Comparison of ENCODE assay signal across 8 cellular contexts in the genomic region with DNA sequence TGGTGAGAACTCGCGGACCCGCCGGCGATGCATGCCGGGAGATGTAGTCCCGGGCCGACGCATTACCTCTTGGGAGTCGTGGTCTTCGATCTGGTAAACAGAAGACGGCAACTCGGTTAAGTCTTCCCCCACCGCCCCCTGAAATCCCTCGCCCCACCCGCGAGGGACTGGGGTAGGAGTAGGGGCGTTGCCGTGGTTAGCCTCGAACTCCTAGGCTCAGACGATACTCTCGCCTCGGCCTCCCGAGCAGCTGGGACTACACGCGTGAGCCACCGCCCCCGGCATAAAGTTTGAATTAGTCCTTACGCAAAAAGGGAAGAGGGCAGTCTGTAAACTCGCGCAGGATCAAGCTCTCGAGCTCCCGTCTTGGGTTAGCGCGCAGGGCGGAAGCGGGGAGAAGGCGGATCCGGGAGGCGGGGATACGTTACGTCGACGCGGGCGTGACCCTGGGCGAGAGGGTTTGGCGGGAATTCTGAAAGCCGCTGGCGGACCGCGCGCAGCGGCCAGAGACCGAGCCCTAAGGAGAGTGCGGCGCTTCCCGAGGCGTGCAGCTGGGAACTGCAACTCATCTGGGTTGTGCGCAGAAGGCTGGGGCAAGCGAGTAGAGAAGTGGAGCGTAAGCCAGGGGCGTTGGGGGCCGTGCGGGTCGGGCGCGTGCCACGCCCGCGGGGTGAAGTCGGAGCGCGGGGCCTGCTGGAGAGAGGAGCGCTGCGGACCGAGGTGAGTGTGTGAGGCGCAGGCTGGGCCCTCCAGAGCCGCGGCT.
DNase-seq lines count a peak whose midpoint lies in the region; ATAC-seq lines count a peak whose summit lies in the region.

Gene RAD51, plus strand, starts transcription at position 469 of the 763 bp plus-strand sequence. CDS start 3,585 bp downstream, outside the sequence.

- H3K27ac ChIP-seq in BLaER1 (peak within 1 kb of the TSS; percentile 87), cingulate gyrus (ENCODE audit: low read depth, low read length) (peak within 1 kb of the TSS; percentile 99), layer of hippocampus (ENCODE audit: low read depth, low read length) (peak within 1 kb of the TSS; percentile 99)

- H3K4me2 ChIP-seq in BLaER1, result peak within 1 kb of the TSS; percentile 89

- H4K20me1 ChIP-seq in BLaER1, result no peaks in the 10 kb centered on the region

- H3K36me3 ChIP-seq in BLaER1, result peaks cover 33% of the 10 kb centered on the region

- peak; percentile 85 to 96 for DNase-seq in NCI-H526 (lab: John Stamatoyannopoulos, UW)
- DNase-seq in activated CD4-positive, alpha-beta T cell treated with anti-CD3 and anti-CD28 coated beads for 48 hours, result peak; percentile 97
- DNase-seq in stimulated activated CD4-positive, alpha-beta T cell treated with anti-CD3 and anti-CD28 coated beads, Interleukin-1b, Interleukin-23, amount 100 ng/mL, for 24 hours (ENCODE audit: low read depth in 4 of 4, low spot score in 1 of 4), result peak; percentile 78 to 90 (median 86)

- no peaks in the 10 kb centered on the region for H3K9me3 ChIP-seq in BLaER1

- ATAC-seq in GM19324 (IDR thresholded peaks at IDR 0.05; ENCODE audit: low FRiP score, unreplicated experiment) (peak; percentile 82), HG03460 (IDR thresholded peaks at IDR 0.05; ENCODE audit: unreplicated experiment) (peak; percentile 91)

- H3K27me3 ChIP-seq in BLaER1 (no peaks in the 10 kb centered on the region), layer of hippocampus (ENCODE audit: control insufficient read depth, insufficient read depth, low read length) (no peaks in the 10 kb centered on the region)

- peaks cover 29% of the 10 kb centered on the region for H3K4me1 ChIP-seq in BLaER1

- H3K9ac ChIP-seq in BLaER1, result peak within 1 kb of the TSS; percentile 87

- peak within 1 kb of the TSS; percentile 88 for H3K4me3 ChIP-seq in BLaER1

Comparison
In these comparisons a context has a peak if more than half of its experiments do, and no peak if none do; other contexts are left out.
1. Peak in every context shown above with its lines: DNase-seq, ATAC-seq, H3K4me3 ChIP-seq and H3K27ac ChIP-seq.